Comparison of ENCODE assay signal across 19 cellular contexts in the genomic region with DNA sequence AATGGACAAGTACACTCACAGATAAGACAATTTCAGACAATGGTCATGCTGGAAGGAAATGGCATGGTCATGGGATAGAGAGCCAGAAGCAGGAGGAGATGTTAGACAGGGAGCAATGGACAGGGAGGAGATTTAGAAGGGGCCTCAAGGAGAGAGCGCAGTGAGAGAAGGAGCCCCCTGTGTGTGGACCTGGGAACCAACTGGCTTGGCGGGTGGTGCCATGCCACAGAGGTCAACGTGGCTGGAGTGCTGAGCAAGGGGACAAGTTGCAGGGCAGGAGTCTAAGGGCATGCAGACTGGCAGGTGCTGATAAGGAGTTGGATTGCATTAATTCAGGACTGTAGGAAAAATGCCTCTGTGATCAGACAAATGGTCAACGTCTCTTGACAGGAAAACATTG.
DNase-seq lines count a peak whose midpoint lies in the region; ATAC-seq and TF ChIP-seq lines count a peak whose summit lies in the region.
"Had no signal": no experiment of that assay in that cellular context is flagged by ENCODE, and none has a peak within 500 bp of the region (broad histone marks: within the 10 kb centered on the region; RNA-seq: fewer than 3 reads in every experiment).

No MANE protein-coding gene starts in this region.

- CTCF ChIA-PET in activated CD8-positive, alpha-beta T cell treated with anti-CD3 and anti-CD28 coated beads for 36 hours (lab: Charles Lee): interaction anchor here (1.0 kb wide), 1 partner anchor 26 kb away, joined by 3 read pairs; no protein-coding TSS in a partner anchor

- peaks cover 4% of the 10 kb centered on the region for H3K27me3 Mint-ChIP-seq in endothelial cell (ENCODE audit: unreplicated experiment)
- peaks cover 53% of the 10 kb centered on the region for H3K27me3 Mint-ChIP-seq in neural crest cell (ENCODE audit: low read depth)
- peaks cover 14% of the 10 kb centered on the region for H3K27me3 Mint-ChIP-seq in activated CD8-positive, alpha-beta T cell treated with anti-CD3 and anti-CD28 coated beads for 36 hours

- H3K27ac ChIP-seq in upper lobe of right lung (no peak overlapping the region), left lung (no peak overlapping the region)
- H3K27ac ChIP-seq: A549 had no signal

- TF ChIP-seq CTCF in endothelial cell (IDR thresholded peaks at IDR 0.05; ENCODE audit: unreplicated experiment) (no peak), neural crest cell (conservative IDR thresholded peaks at IDR 0.05) (no peak), upper lobe of right lung (IDR thresholded peaks at IDR 0.05) (no peak), left lung (IDR thresholded peaks at IDR 0.05) (no peak)
- TF ChIP-seq CTCF in activated CD8-positive, alpha-beta T cell treated with anti-CD3 and anti-CD28 coated beads for 36 hours (IDR thresholded peaks at IDR 0.05): no peak

- intact Hi-C loops in cardiac septum (cut with DNase I): no loop called here
- intact Hi-C loops in Right ventricle myocardium superior (cut with DNase I): no loop called here
- intact Hi-C loops in upper lobe of right lung (cut with DNase I): no loop called here
- intact Hi-C loops in activated CD8-positive, alpha-beta T cell treated with anti-CD3 and anti-CD28 coated beads for 36 hours (cut with micrococcal nuclease): no loop called here
- intact Hi-C loops in left lung (cut with DNase I): no loop called here

- no peaks in the 10 kb centered on the region for H3K9me3 Mint-ChIP-seq in endothelial cell (ENCODE audit: unreplicated experiment)
- H3K9me3 Mint-ChIP-seq in neural crest cell: no peaks in the 10 kb centered on the region
- H3K9me3 Mint-ChIP-seq in activated CD8-positive, alpha-beta T cell treated with anti-CD3 and anti-CD28 coated beads for 36 hours: no peaks in the 10 kb centered on the region

- H3K4me3 Mint-ChIP-seq in endothelial cell (ENCODE audit: unreplicated experiment) (peak overlapping the region; percentile 56), neural crest cell (no peak overlapping the region)
- H3K4me3 Mint-ChIP-seq in activated CD8-positive, alpha-beta T cell treated with anti-CD3 and anti-CD28 coated beads for 36 hours: no peak overlapping the region
- H3K4me3 Mint-ChIP-seq: CD4-positive, alpha-beta memory T cell; GM23338; HFFc6 had no signal

- POLR2A ChIA-PET in activated CD8-positive, alpha-beta T cell treated with anti-CD3 and anti-CD28 coated beads for 36 hours (lab: Charles Lee): no interaction called here

- DNase-seq in cardiac septum (ENCODE audit: low spot score): peak; percentile 35
- no peak for DNase-seq in Right ventricle myocardium superior
- no peak for DNase-seq in endothelial cell (ENCODE audit: low spot score)
- DNase-seq in neural crest cell (ENCODE audit: low read depth, low spot score): no peak
- DNase-seq in upper lobe of right lung: peak; percentile 6
- no peak for DNase-seq in activated CD8-positive, alpha-beta T cell treated with anti-CD3 and anti-CD28 coated beads for 36 hours
- DNase-seq in left lung: no peak
- DNase-seq in AML-193 (lab: John Stamatoyannopoulos, UW): no peak
- DNase-seq: 8988T; ACHN; C1 segment of cervical spinal cord; Caco-2; CD4-positive, alpha-beta memory T cell; DMS153; DND-41; HFFc6 had no signal

- peaks cover 3% of the 10 kb centered on the region for H3K36me3 Mint-ChIP-seq in endothelial cell (ENCODE audit: low read depth, unreplicated experiment)
- no peaks in the 10 kb centered on the region for H3K36me3 Mint-ChIP-seq in neural crest cell (ENCODE audit: low read depth)
- H3K36me3 Mint-ChIP-seq in activated CD8-positive, alpha-beta T cell treated with anti-CD3 and anti-CD28 coated beads for 36 hours (ENCODE audit: low read depth): no peaks in the 10 kb centered on the region
- H3K36me3 Mint-ChIP-seq: CD4-positive, alpha-beta memory T cell had no signal

- H3K4me1 ChIP-seq in upper lobe of right lung (no peaks in the 10 kb centered on the region), left lung (no peaks in the 10 kb centered on the region)
- H3K4me1 ChIP-seq: A549, Caco-2, HAP-1 had no signal

- H3K27me3 ChIP-seq in upper lobe of right lung (peaks cover 7% of the 10 kb centered on the region), left lung (peaks cover 0 to 19% of the 10 kb centered on the region in 2 donors)

- H3K27ac Mint-ChIP-seq in endothelial cell (ENCODE audit: unreplicated experiment) (no peak overlapping the region), neural crest cell (ENCODE audit: unreplicated experiment) (peak overlapping the region; percentile 57)
- H3K27ac Mint-ChIP-seq in activated CD8-positive, alpha-beta T cell treated with anti-CD3 and anti-CD28 coated beads for 36 hours: no peak overlapping the region
- H3K27ac Mint-ChIP-seq: GM23338, HFFc6 had no signal

- H3K36me3 ChIP-seq in upper lobe of right lung (no peaks in the 10 kb centered on the region), left lung (no peaks in the 10 kb centered on the region)
- H3K36me3 ChIP-seq: HAP-1 had no signal

- H3K9me3 ChIP-seq in upper lobe of right lung: no peaks in the 10 kb centered on the region
- no peaks in the 10 kb centered on the region for H3K9me3 ChIP-seq in left lung
- H3K9me3 ChIP-seq: A549, HAP-1 had no signal

- ATAC-seq in Right ventricle myocardium superior (ENCODE audit: poor library complexity) (no peak), upper lobe of right lung (no peak), left lung (no peak)
- no peak for ATAC-seq in activated CD8-positive, alpha-beta T cell treated with anti-CD3 and anti-CD28 coated beads for 36 hours
- ATAC-seq: A549, GM23338 had no signal

- H3K4me1 Mint-ChIP-seq in endothelial cell (ENCODE audit: unreplicated experiment): no peaks in the 10 kb centered on the region
- peaks cover 14% of the 10 kb centered on the region for H3K4me1 Mint-ChIP-seq in neural crest cell
- no peaks in the 10 kb centered on the region for H3K4me1 Mint-ChIP-seq in activated CD8-positive, alpha-beta T cell treated with anti-CD3 and anti-CD28 coated beads for 36 hours (ENCODE audit: low read depth)
- H3K4me1 Mint-ChIP-seq: CD4-positive, alpha-beta memory T cell had no signal

- H3K4me3 ChIP-seq in upper lobe of right lung (no peak overlapping the region), left lung (no peak overlapping the region)
- H3K4me3 ChIP-seq: A549, GM23338, HAP-1 had no signal

Comparison
In these comparisons a context has a peak if more than half of its experiments do, and no peak if none do; other contexts are left out.
1. DNase-seq: peak in cardiac septum (single experiment) and upper lobe of right lung (single experiment); none in Right ventricle myocardium superior (single experiment), endothelial cell (single experiment), neural crest cell (single experiment), activated CD8-positive, alpha-beta T cell treated with anti-CD3 and anti-CD28 coated beads for 36 hours (single experiment), left lung (0 of 2) and AML-193 (0 of 2).